11 cellular contexts compared by ENCODE assay signal in the genomic region with DNA sequence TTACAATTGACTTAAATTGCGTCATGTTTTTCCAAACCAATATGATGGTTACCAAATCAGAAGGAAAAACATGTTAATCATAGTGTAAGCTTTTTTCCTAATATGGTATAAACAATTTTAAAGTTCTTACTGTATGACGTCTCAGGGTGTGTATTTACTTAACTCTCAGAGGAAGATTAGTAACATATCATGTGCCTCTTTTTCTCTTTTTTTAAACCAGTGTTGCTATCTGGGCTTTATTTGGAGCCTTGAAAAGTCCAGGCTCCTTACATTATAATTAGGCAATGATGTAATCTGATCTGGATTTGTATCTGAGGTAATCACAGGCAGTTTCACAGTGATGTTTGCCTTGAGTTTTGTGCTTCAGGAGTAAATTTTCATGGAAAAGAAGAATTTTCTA. TPM values are rescaled to one million over a fixed set of nuclear protein-coding genes. Genes with fewer than 3 reads are reported as not detected.
A peak's percentile ranks its signal among the peaks of the same experiment; 100 is the strongest.
DNase-seq lines count a peak whose midpoint lies in the region; ATAC-seq and TF ChIP-seq lines count a peak whose summit lies in the region.
"Had no signal": no experiment of that assay in that cellular context is flagged by ENCODE, and none has a peak within 500 bp of the region (broad histone marks: within the 10 kb centered on the region; RNA-seq: fewer than 3 reads in every experiment).

No MANE protein-coding gene starts in this region.

- peaks cover 33% of the 10 kb centered on the region for H3K4me1 Mint-ChIP-seq in chondrocyte (ENCODE audit: low read depth)
- no peaks in the 10 kb centered on the region for H3K4me1 Mint-ChIP-seq in natural killer cell treated with Interleukin-12 subunit alpha and Interleukin-12 subunit beta and Interleukin-15 and Interleukin-18, amount 100 ng/mL, for 72 hours (ENCODE audit: low read depth in 2 of 2)
- H3K4me1 Mint-ChIP-seq: activated T-helper 17 cell treated with anti-CD3 and anti-CD28 coated beads, Interleukin-2, amount 50 U/mL, for 72 hours had no signal

- ATAC-seq in mucosa of descending colon = peak; percentile 24
- ATAC-seq in natural killer cell treated with Interleukin-12 subunit alpha and Interleukin-12 subunit beta and Interleukin-15 and Interleukin-18, amount 100 ng/mL, for 72 hours = no peak
- ATAC-seq in GM18907 (IDR thresholded peaks at IDR 0.05; ENCODE audit: unreplicated experiment) = no peak
- ATAC-seq: activated T-helper 17 cell treated with anti-CD3 and anti-CD28 coated beads, Interleukin-2, amount 50 U/mL, for 72 hours had no signal

- TF ChIP-seq CTCF in AG09309 (IDR thresholded peaks at IDR 0.05; ENCODE audit: control insufficient read depth, insufficient read depth, low read depth, low read length, missing control alignments) (no peak), chondrocyte (IDR thresholded peaks at IDR 0.05) (no peak), mucosa of descending colon (IDR thresholded peaks at IDR 0.05) (no peak)

- H3K4me3 ChIP-seq in AG09309 (ENCODE audit: control insufficient read depth, low read depth, low read length) (no peak overlapping the region), mucosa of descending colon (no peak overlapping the region)

- no peaks in the 10 kb centered on the region for H3K36me3 ChIP-seq in mucosa of descending colon (ENCODE audit: low read depth)

- DNase-seq in AG09309 (ENCODE audit: low read depth) (peak; percentile 89), LHCN-M2 (ENCODE audit: low read depth) (peak; percentile 90), chondrocyte (ENCODE audit: low spot score) (no peak), mucosa of descending colon (no peak), NCI-H526 (lab: John Stamatoyannopoulos, UW) (no peak), cerebellar nuclear complex (lab: John Stamatoyannopoulos, UW) (no peak)
- DNase-seq in natural killer cell treated with Interleukin-12 subunit alpha and Interleukin-12 subunit beta and Interleukin-15 and Interleukin-18, amount 100 ng/mL, for 72 hours (ENCODE audit: low spot score) = no peak
- DNase-seq: NCI-H526 treated with DMSO at 0.1 percent for 48 hours, T1000 had no signal

- intact Hi-C loops in mucosa of descending colon (cut with DNase I, micrococcal nuclease) = no loop called here

- H3K4me1 ChIP-seq in mucosa of descending colon (ENCODE audit: low read depth) = no peaks in the 10 kb centered on the region

- no peaks in the 10 kb centered on the region for H3K36me3 Mint-ChIP-seq in chondrocyte (ENCODE audit: low read depth)
- H3K36me3 Mint-ChIP-seq in natural killer cell treated with Interleukin-12 subunit alpha and Interleukin-12 subunit beta and Interleukin-15 and Interleukin-18, amount 100 ng/mL, for 72 hours = no peaks in the 10 kb centered on the region

- peak overlapping the region; percentile 81 for H3K27ac Mint-ChIP-seq in chondrocyte (ENCODE audit: unreplicated experiment)
- no peak overlapping the region for H3K27ac Mint-ChIP-seq in natural killer cell treated with Interleukin-12 subunit alpha and Interleukin-12 subunit beta and Interleukin-15 and Interleukin-18, amount 100 ng/mL, for 72 hours
- H3K27ac Mint-ChIP-seq: activated T-helper 17 cell treated with anti-CD3 and anti-CD28 coated beads, Interleukin-2, amount 50 U/mL, for 72 hours had no signal

- H3K9me3 ChIP-seq in mucosa of descending colon = no peaks in the 10 kb centered on the region

- peaks cover 3% of the 10 kb centered on the region for H3K9me3 Mint-ChIP-seq in chondrocyte (ENCODE audit: low read depth)
- no peaks in the 10 kb centered on the region for H3K9me3 Mint-ChIP-seq in natural killer cell treated with Interleukin-12 subunit alpha and Interleukin-12 subunit beta and Interleukin-15 and Interleukin-18, amount 100 ng/mL, for 72 hours
- H3K9me3 Mint-ChIP-seq: activated T-helper 17 cell treated with anti-CD3 and anti-CD28 coated beads, Interleukin-2, amount 50 U/mL, for 72 hours had no signal

- H3K4me3 Mint-ChIP-seq in chondrocyte (ENCODE audit: unreplicated experiment) = no peak overlapping the region
- no peak overlapping the region for H3K4me3 Mint-ChIP-seq in natural killer cell treated with Interleukin-12 subunit alpha and Interleukin-12 subunit beta and Interleukin-15 and Interleukin-18, amount 100 ng/mL, for 72 hours
- H3K4me3 Mint-ChIP-seq: activated T-helper 17 cell treated with anti-CD3 and anti-CD28 coated beads, Interleukin-2, amount 50 U/mL, for 72 hours had no signal

- no peaks in the 10 kb centered on the region for H3K27me3 Mint-ChIP-seq in chondrocyte (ENCODE audit: low read depth)
- peaks cover 12 to 20% of the 10 kb centered on the region in 2 donors for H3K27me3 Mint-ChIP-seq in natural killer cell treated with Interleukin-12 subunit alpha and Interleukin-12 subunit beta and Interleukin-15 and Interleukin-18, amount 100 ng/mL, for 72 hours

RNA-seq across cellular contexts. Expression of a gene that starts 20.4 kb away (rescaled TPM):
- 37.0 and 39.8 TPM in 2 replicates for total RNA-seq in LHCN-M2 (2014; rRNA removed)
- polyA plus RNA-seq in LHCN-M2 (2012) = 10.4 TPM
- 69.7 to 79.4 TPM (median 78.4 TPM) in 3 replicates for total RNA-seq in chondrocyte
- 100 to 1,000 TPM in 1 of 3 donors, 1 to 10 TPM in 2; 2.9 to 109 (median 8.7) TPM for total RNA-seq in mucosa of descending colon
- 1 to 10 TPM; 1.7 to 2.7 TPM for total RNA-seq in natural killer cell treated with Interleukin-12 subunit alpha and Interleukin-12 subunit beta and Interleukin-15 and Interleukin-18, amount 100 ng/mL, for 72 hours

Comparison
In these comparisons a context has a peak if more than half of its experiments do, and no peak if none do; other contexts are left out.
1. DNase-seq: peak in AG09309 (single experiment) and LHCN-M2 (single experiment); none in chondrocyte (single experiment), mucosa of descending colon (0 of 3), NCI-H526 (0 of 2), natural killer cell treated with Interleukin-12 subunit alpha and Interleukin-12 subunit beta and Interleukin-15 and Interleukin-18, amount 100 ng/mL, for 72 hours (single experiment) and cerebellar nuclear complex (0 of 2).